In the genomic region with DNA sequence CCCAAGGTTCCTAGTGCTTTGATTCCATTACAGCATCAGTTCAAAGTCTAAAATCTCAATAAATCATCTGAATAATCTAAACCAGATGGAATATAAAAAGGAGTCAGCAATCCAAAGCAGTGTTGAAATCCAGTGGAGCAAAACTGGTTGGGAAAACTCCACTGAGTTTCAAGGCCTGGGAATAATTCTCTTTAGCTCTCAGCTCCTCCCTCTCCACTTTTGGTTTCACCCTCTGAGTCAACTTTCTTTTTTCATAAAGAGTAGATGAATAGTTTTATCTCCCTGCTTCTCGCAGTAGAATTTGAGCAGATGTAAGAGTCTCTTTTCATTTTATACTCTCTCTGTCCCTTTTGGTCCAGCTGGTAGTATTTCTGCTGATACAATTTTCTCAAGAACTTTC, we compare ENCODE assay signal across 21 cellular contexts.
DNase-seq lines count a peak whose midpoint lies in the region; ATAC-seq and TF ChIP-seq lines count a peak whose summit lies in the region.
"Had no signal": no experiment of that assay in that cellular context is flagged by ENCODE, and none has a peak within 500 bp of the region (broad histone marks: within the 10 kb centered on the region; RNA-seq: fewer than 3 reads in every experiment).

No MANE protein-coding gene starts in this region.

- H3K4me3 Mint-ChIP-seq in MCF 10A (ENCODE audit: unreplicated experiment), result no peak overlapping the region
- H3K4me3 Mint-ChIP-seq in Caco-2 (ENCODE audit: unreplicated experiment), result no peak overlapping the region
- H3K4me3 Mint-ChIP-seq: CD4-positive, CD25-positive, alpha-beta regulatory T cell; GM23338; T-cell had no signal

- H3K36me3 ChIP-seq in mammary epithelial cell (ENCODE audit: insufficient read depth, low read length) (no peaks in the 10 kb centered on the region), adipocyte (ENCODE audit: control insufficient read depth, insufficient read depth, low read length, severe bottlenecking) (no peaks in the 10 kb centered on the region), Caco-2 (ENCODE audit: control insufficient read depth, insufficient read depth, low read length) (no peaks in the 10 kb centered on the region)

- ATAC-seq in HG02610 (IDR thresholded peaks at IDR 0.05; ENCODE audit: unreplicated experiment), result peak; percentile 70
- ATAC-seq: GM23338, K562, T-cell had no signal

- H3K9me3 ChIP-seq in mammary epithelial cell (replicated peaks; ENCODE audit: insufficient read depth, low read length) (no peaks in the 10 kb centered on the region), adipocyte (ENCODE audit: control insufficient read depth, low read length) (peaks cover 16% of the 10 kb centered on the region), Caco-2 (no peaks in the 10 kb centered on the region)

- peaks cover 15% of the 10 kb centered on the region for H3K9me3 Mint-ChIP-seq in MCF 10A (ENCODE audit: unreplicated experiment)
- H3K9me3 Mint-ChIP-seq in Caco-2 (ENCODE audit: unreplicated experiment), result peaks cover 19% of the 10 kb centered on the region

- 85% methylated on average over 1 of the region's 1 CpG for WGBS in mammary epithelial cell (ENCODE audit: low coverage, missing lambda C conversion rate)

- H3K4me1 Mint-ChIP-seq in MCF 10A (ENCODE audit: insufficient read depth, unreplicated experiment), result no peaks in the 10 kb centered on the region
- no peaks in the 10 kb centered on the region for H3K4me1 Mint-ChIP-seq in Caco-2 (ENCODE audit: low read depth, unreplicated experiment)
- H3K4me1 Mint-ChIP-seq: GM23338, T-cell had no signal

- DNase-seq in mammary epithelial cell (peak; percentile 6), MCF 10A (ENCODE audit: unreplicated experiment) (no peak), adipocyte (ENCODE audit: low read depth) (peak; percentile 35), posterior cingulate gyrus (no peak), NCI-H1105 (lab: John Stamatoyannopoulos, UW) (no peak), NCI-H2081 (lab: John Stamatoyannopoulos, UW) (no peak), Caco-2 (no peak)
- DNase-seq: AML-193; CD4-positive, CD25-positive, alpha-beta regulatory T cell; DMS79; NCI-H1105 treated with DMSO at 0.1 percent for 48 hours; NCI-H1930; NCI-H510A; NCI-H82; SIG-M5; T-cell had no signal

- H4K20me1 ChIP-seq in mammary epithelial cell (ENCODE audit: insufficient read depth, low read length), result no peaks in the 10 kb centered on the region

- intact Hi-C loops in mammary epithelial cell (cut with micrococcal nuclease) (no loop called here), MCF 10A (cut with micrococcal nuclease) (no loop called here), posterior cingulate gyrus (cut with DNase I) (no loop called here), Caco-2 (cut with micrococcal nuclease; ENCODE audit: unreplicated experiment) (no loop called here)

- POLR2A ChIA-PET in MCF 10A (lab: Yijun Ruan, JAX) (no interaction called here), Caco-2 (lab: Charles Lee) (no interaction called here)

- H3K4me1 ChIP-seq in mammary epithelial cell (ENCODE audit: insufficient read depth, low read length), result no peaks in the 10 kb centered on the region
- H3K4me1 ChIP-seq in adipocyte (ENCODE audit: control insufficient read depth, insufficient read depth, low read length), result no peaks in the 10 kb centered on the region
- H3K4me1 ChIP-seq in Caco-2, result no peaks in the 10 kb centered on the region

- H3K9ac ChIP-seq in mammary epithelial cell (ENCODE audit: insufficient read depth, low read length) (no peak overlapping the region), adipocyte (ENCODE audit: low read length) (no peak overlapping the region)

- BruUV-seq in mammary epithelial cell (replicated peaks; lab: Mats Ljungman, UMichigan) (no TSS peak), MCF 10A (replicated peaks; lab: Mats Ljungman, UMichigan) (no TSS peak), Caco-2 (replicated peaks; lab: Mats Ljungman, UMichigan) (no TSS peak)

- no peaks in the 10 kb centered on the region for H3K36me3 Mint-ChIP-seq in MCF 10A (ENCODE audit: insufficient read depth, unreplicated experiment)
- no peaks in the 10 kb centered on the region for H3K36me3 Mint-ChIP-seq in Caco-2 (ENCODE audit: insufficient read depth, unreplicated experiment)
- H3K36me3 Mint-ChIP-seq: CD4-positive, CD25-positive, alpha-beta regulatory T cell; T-cell had no signal

- no peaks in the 10 kb centered on the region for H3K27me3 Mint-ChIP-seq in MCF 10A (ENCODE audit: insufficient read depth, unreplicated experiment)
- H3K27me3 Mint-ChIP-seq in Caco-2 (ENCODE audit: insufficient read depth, unreplicated experiment), result peaks cover 2% of the 10 kb centered on the region
- H3K27me3 Mint-ChIP-seq: T-cell had no signal

- TF ChIP-seq CTCF in mammary epithelial cell (conservative IDR thresholded peaks at IDR 0.05 in 1 of 2, IDR thresholded peaks at IDR 0.05 in 1 of 2; ENCODE audit: extremely low read depth in 1 of 2, insufficient read depth in 1 of 2, low read depth in 1 of 2, low read length in 2 of 2) (no peak), MCF 10A (IDR thresholded peaks at IDR 0.05; ENCODE audit: unreplicated experiment) (no peak), Caco-2 (IDR thresholded peaks at IDR 0.05; ENCODE audit: insufficient read depth in 1 of 2, low read depth in 1 of 2, low read length in 1 of 2, severe bottlenecking in 1 of 2, unreplicated experiment in 1 of 2) (no peak)

- CTCF ChIA-PET in mammary epithelial cell (lab: Charles Lee; ENCODE audit: low non-redundant PET) (no interaction called here), MCF 10A (lab: Yijun Ruan, JAX) (interaction anchor here (0.6 to 0.7 kb wide), 2 partner anchors 27 to 279 kb away, joined by 3 read pairs; no protein-coding TSS in a partner anchor), Caco-2 (lab: Charles Lee) (no interaction called here)

- no peak overlapping the region for H3K4me2 ChIP-seq in mammary epithelial cell (ENCODE audit: insufficient read depth, low read depth, low read length)
- H3K4me2 ChIP-seq: GM23338 had no signal

- no peak overlapping the region for H2AFZ ChIP-seq in mammary epithelial cell (ENCODE audit: low read depth, low read length)
- H2AFZ ChIP-seq: GM23338 had no signal

- in situ Hi-C loops in mammary epithelial cell (cut with MboI; ENCODE audit: low sequenced_read_pairs in 2 of 2), result loop anchor here in 1 of 2 donors (25.0 kb wide), 1 partner anchor 271 kb away; no protein-coding TSS in a partner anchor

- H3K27ac ChIP-seq in mammary epithelial cell (ENCODE audit: insufficient read depth, low read depth, low read length), result no peak overlapping the region
- H3K27ac ChIP-seq: 22Rv1, HL-60 had no signal

- H3K27me3 ChIP-seq in mammary epithelial cell (ENCODE audit: insufficient read depth, low read length) (no peaks in the 10 kb centered on the region), adipocyte (replicated peaks; ENCODE audit: control insufficient read depth, insufficient read depth, low read length) (no peaks in the 10 kb centered on the region), Caco-2 (replicated peaks; ENCODE audit: control insufficient read depth, insufficient read depth, low read length) (no peaks in the 10 kb centered on the region)

- H3K27ac Mint-ChIP-seq in MCF 10A (ENCODE audit: low read depth, unreplicated experiment), result no peak overlapping the region
- H3K27ac Mint-ChIP-seq in Caco-2 (ENCODE audit: unreplicated experiment), result no peak overlapping the region
- H3K27ac Mint-ChIP-seq: CD4-positive, CD25-positive, alpha-beta regulatory T cell; GM23338; T-cell had no signal

- H3K79me2 ChIP-seq in mammary epithelial cell (ENCODE audit: insufficient read depth, low read length), result no peaks in the 10 kb centered on the region

- H3K4me3 ChIP-seq in mammary epithelial cell (replicated peaks in 1 of 3; ENCODE audit: insufficient read depth in 1 of 3, low read depth in 2 of 3, low read length in 3 of 3) (no peak overlapping the region), adipocyte (ENCODE audit: low read length) (no peak overlapping the region), Caco-2 (ENCODE audit: low read depth, low read length) (no peak overlapping the region)
- H3K4me3 ChIP-seq: GM23338, K562 had no signal

- dilution Hi-C loops in mammary epithelial cell (cut with HindIII; ENCODE audit: low sequenced_read_pairs), result no loop called here

Comparison
In these comparisons a context has a peak if more than half of its experiments do, and no peak if none do; other contexts are left out.
1. DNase-seq: peak in mammary epithelial cell (single experiment) and adipocyte (single experiment); none in MCF 10A (single experiment), posterior cingulate gyrus (0 of 10), NCI-H1105 (single experiment), NCI-H2081 (0 of 2) and Caco-2 (0 of 2).